1 cellular context compared by ENCODE assay signal in the genomic region with DNA sequence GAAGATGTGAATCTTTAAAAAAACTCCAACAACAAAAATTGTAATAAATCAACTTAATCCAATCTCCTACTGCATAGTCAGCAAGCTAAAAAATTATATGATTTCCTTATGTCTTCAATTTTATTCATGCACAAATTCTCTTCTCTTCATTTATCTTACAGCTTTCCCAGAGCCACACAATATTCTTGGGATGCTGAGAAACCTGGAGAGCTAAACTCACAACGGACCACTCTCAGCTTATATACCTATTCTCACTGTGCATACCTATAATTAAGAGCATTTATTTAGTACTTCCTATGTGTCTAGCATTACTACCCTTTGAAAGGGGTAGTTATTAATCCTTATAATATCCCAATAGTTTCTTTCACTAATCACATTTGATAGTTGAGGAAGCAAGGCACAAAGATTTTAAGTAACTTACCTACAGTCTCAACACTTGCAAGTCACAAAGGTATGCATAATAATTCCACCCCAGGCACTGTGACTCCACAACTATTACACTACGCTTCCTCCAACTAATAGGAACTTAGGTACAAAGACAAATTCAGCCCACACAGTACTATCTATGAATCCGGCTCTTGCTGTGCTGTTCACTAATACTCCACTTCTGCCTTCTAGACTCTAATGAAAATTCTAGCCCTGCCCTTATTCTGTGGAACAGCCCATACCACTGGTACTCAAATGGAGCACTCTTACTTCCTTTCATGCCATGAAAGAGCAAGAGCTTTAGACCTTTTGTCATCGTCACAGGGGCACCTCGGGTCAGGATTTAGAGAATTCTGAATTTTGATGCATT.
TF ChIP-seq lines count a peak whose summit lies in the region.

No MANE protein-coding gene starts in this region.

TF ChIP-seq in K562, 482 proteins besides CTCF, POLR2A, EP300 and RAD21 (continues in another document):
- TF ChIP-seq ETV6 (IDR thresholded peaks at IDR 0.05; ENCODE audit: borderline replicate concordance in 1 of 2, low read depth in 2 of 2, low read length in 1 of 2) (no peak), ETV6 (CRISPR knock-in tag; IDR thresholded peaks at IDR 0.05; ENCODE audit: borderline replicate concordance) (no peak), MTA3 (IDR thresholded peaks at IDR 0.05; ENCODE audit: borderline replicate concordance) (peak; percentile 82; the same call in 1 of the 2 replicates), ZNF408 (CRISPR knock-in tag; IDR thresholded peaks at IDR 0.05; ENCODE audit: low read depth) (no peak), CTBP1 (IDR thresholded peaks at IDR 0.05; ENCODE audit: borderline replicate concordance) (peak; percentile 43), BRD9 (IDR thresholded peaks at IDR 0.05; ENCODE audit: low read depth, partially characterized antibody) (peak; percentile 74), ZNF143 (CRISPR knock-in tag; IDR thresholded peaks at IDR 0.05) (no peak), MIER1 (IDR thresholded peaks at IDR 0.05; ENCODE audit: low read depth) (no peak), SMAD4 (CRISPR knock-in tag; conservative IDR thresholded peaks at IDR 0.05) (peak; percentile 49), HDAC8 (tag; IDR thresholded peaks at IDR 0.05) (no peak), SMARCC2 (IDR thresholded peaks at IDR 0.05; ENCODE audit: low read depth) (0 out of 2 replicates have a peak, but pooled peaks have one; percentile 64), NBN (IDR thresholded peaks at IDR 0.05; ENCODE audit: low read depth) (0 out of 2 replicates have a peak, but pooled peaks have one; percentile 31), ZNF444 (CRISPR knock-in tag; IDR thresholded peaks at IDR 0.05) (0 out of 2 replicates have a peak, but pooled peaks have one; percentile 24), ARID1B (IDR thresholded peaks at IDR 0.05) (0 out of 2 replicates have a peak, but pooled peaks have one; percentile 12), SNIP1 (IDR thresholded peaks at IDR 0.05; ENCODE audit: low read depth) (no peak), ELF2 (CRISPR knock-in tag; IDR thresholded peaks at IDR 0.05) (0 out of 2 replicates have a peak, but pooled peaks have one; percentile 8), JUND (IDR thresholded peaks at IDR 0.05; ENCODE audit: borderline replicate concordance, low read depth, low read length) (no peak), JUND (tag; IDR thresholded peaks at IDR 0.05; ENCODE audit: borderline replicate concordance, low read depth, low read length) (0 out of 3 replicates have a peak, but pooled peaks have one; percentile 20), DPF2 (IDR thresholded peaks at IDR 0.05) (peak; percentile 21; the same call in 1 of the 2 replicates), ETV1 (tag; conservative IDR thresholded peaks at IDR 0.05; ENCODE audit: low read depth) (peak; percentile 56; the same call in 1 of the 2 replicates), KLF6 (CRISPR knock-in tag; IDR thresholded peaks at IDR 0.05; ENCODE audit: borderline replicate concordance) (no peak), MEF2D (tag; conservative IDR thresholded peaks at IDR 0.05; ENCODE audit: low read depth) (0 out of 2 replicates have a peak, but pooled peaks have one; percentile 24), E4F1 (CRISPR knock-in tag; IDR thresholded peaks at IDR 0.05; ENCODE audit: borderline replicate concordance) (no peak), NRF1 (conservative IDR thresholded peaks at IDR 0.05 in 1 of 2, IDR thresholded peaks at IDR 0.05 in 1 of 2) (peak in 1 of 2 experiments; percentile 13; a peak in 1 of 4 replicates), POLR2B (IDR thresholded peaks at IDR 0.05; ENCODE audit: low read depth, partially characterized antibody) (peak; percentile 56), LEF1 (IDR thresholded peaks at IDR 0.05) (no peak), ATF4 (CRISPR knock-in tag; IDR thresholded peaks at IDR 0.05) (peak; percentile 40; the same call in 1 of the 2 replicates), THRB (CRISPR knock-in tag; conservative IDR thresholded peaks at IDR 0.05) (0 out of 2 replicates have a peak, but pooled peaks have one; percentile 15), PRDM10 (IDR thresholded peaks at IDR 0.05; ENCODE audit: partially characterized antibody) (peak; percentile 39), PCBP1 (IDR thresholded peaks at IDR 0.05; ENCODE audit: low read depth, low read length, poor library complexity, severe bottlenecking) (no peak), E2F1 (CRISPR knock-in tag; IDR thresholded peaks at IDR 0.05) (0 out of 2 replicates have a peak, but pooled peaks have one; percentile 33), HBP1 (CRISPR knock-in tag; IDR thresholded peaks at IDR 0.05) (0 out of 2 replicates have a peak, but pooled peaks have one; percentile 17)
- TF ChIP-seq, protein P1, sequence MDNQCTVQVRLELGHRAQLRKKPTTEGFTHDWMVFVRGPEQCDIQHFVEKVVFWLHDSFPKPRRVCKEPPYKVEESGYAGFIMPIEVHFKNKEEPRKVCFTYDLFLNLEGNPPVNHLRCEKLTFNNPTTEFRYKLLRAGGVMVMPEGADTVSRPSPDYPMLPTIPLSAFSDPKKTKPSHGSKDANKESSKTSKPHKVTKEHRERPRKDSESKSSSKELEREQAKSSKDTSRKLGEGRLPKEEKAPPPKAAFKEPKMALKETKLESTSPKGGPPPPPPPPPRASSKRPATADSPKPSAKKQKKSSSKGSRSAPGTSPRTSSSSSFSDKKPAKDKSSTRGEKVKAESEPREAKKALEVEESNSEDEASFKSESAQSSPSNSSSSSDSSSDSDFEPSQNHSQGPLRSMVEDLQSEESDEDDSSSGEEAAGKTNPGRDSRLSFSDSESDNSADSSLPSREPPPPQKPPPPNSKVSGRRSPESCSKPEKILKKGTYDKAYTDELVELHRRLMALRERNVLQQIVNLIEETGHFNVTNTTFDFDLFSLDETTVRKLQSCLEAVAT (IDR thresholded peaks at IDR 0.05) = peak; percentile 82 to 91; a peak in 3 of 4 replicates
- TF ChIP-seq, protein P2, sequence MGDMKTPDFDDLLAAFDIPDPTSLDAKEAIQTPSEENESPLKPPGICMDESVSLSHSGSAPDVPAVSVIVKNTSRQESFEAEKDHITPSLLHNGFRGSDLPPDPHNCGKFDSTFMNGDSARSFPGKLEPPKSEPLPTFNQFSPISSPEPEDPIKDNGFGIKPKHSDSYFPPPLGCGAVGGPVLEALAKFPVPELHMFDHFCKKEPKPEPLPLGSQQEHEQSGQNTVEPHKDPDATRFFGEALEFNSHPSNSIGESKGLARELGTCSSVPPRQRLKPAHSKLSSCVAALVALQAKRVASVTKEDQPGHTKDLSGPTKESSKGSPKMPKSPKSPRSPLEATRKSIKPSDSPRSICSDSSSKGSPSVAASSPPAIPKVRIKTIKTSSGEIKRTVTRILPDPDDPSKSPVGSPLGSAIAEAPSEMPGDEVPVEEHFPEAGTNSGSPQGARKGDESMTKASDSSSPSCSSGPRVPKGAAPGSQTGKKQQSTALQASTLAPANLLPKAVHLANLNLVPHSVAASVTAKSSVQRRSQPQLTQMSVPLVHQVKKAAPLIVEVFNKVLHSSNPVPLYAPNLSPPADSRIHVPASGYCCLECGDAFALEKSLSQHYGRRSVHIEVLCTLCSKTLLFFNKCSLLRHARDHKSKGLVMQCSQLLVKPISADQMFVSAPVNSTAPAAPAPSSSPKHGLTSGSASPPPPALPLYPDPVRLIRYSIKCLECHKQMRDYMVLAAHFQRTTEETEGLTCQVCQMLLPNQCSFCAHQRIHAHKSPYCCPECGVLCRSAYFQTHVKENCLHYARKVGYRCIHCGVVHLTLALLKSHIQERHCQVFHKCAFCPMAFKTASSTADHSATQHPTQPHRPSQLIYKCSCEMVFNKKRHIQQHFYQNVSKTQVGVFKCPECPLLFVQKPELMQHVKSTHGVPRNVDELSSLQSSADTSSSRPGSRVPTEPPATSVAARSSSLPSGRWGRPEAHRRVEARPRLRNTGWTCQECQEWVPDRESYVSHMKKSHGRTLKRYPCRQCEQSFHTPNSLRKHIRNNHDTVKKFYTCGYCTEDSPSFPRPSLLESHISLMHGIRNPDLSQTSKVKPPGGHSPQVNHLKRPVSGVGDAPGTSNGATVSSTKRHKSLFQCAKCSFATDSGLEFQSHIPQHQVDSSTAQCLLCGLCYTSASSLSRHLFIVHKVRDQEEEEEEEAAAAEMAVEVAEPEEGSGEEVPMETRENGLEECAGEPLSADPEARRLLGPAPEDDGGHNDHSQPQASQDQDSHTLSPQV (IDR thresholded peaks at IDR 0.05) = peak; percentile 34; the same call in 1 of the 2 replicates
